ENCODE assay signal across 8 cellular contexts in genomic region chr19:38361633-38362075, GRCh38. TPM values are rescaled to one million over a fixed set of nuclear protein-coding genes. Genes with fewer than 3 reads are reported as not detected.
DNase-seq lines count a peak whose midpoint lies in the region; ATAC-seq lines count a peak whose summit lies in the region.

No MANE protein-coding gene starts in this region.

- ATAC-seq in HG03439 (IDR thresholded peaks at IDR 0.05; ENCODE audit: unreplicated experiment), result peak; percentile 52

- H3K4me3 ChIP-seq in NT2/D1 (ENCODE audit: insufficient read length, low read depth), result peak overlapping the region; percentile 50
- H3K4me3 ChIP-seq in esophagus (ENCODE audit: low read depth in 1 of 2, low read length in 2 of 2), result peak overlapping the region; percentile 54 to 57
- H3K4me3 ChIP-seq in mucosa of rectum (ENCODE audit: low read length in 2 of 2), result peak overlapping the region; percentile 73 to 77

- DNase-seq in EL (peak; percentile 81), NT2/D1 (ENCODE audit: low read depth, low spot score) (peak; percentile 74), activated T-cell treated with anti-CD3 and anti-CD28 coated beads for 48 hours (ENCODE audit: low read depth) (peak; percentile 70)
- DNase-seq in stimulated activated CD8-positive, alpha-beta memory T cell treated with anti-CD3 and anti-CD28 coated beads, Interleukin-4, amount 100 ng/mL, for 48 hours, result peak; percentile 83
- DNase-seq in NK-92 treated with Interleukin-12 subunit alpha and Interleukin-12 subunit beta, amount 100 ng/mL, for 24 hours (lab: John Stamatoyannopoulos, UW), result no peak

- WGBS in esophagus, 2 donors, result 0 to 1% methylated on average over 37 of the region's 37 CpGs

- H3K27ac ChIP-seq in esophagus (ENCODE audit: low read depth in 2 of 2, low read length in 1 of 2) (peak overlapping the region in 1 of 2 donors; percentile 59), mucosa of rectum (ENCODE audit: low read depth in 2 of 2, low read length in 2 of 2) (no peak overlapping the region)

- H3K36me3 ChIP-seq in NT2/D1 (ENCODE audit: insufficient read depth, insufficient read length, low read length), result no peaks in the 10 kb centered on the region
- no peaks in the 10 kb centered on the region for H3K36me3 ChIP-seq in esophagus (ENCODE audit: control insufficient read depth in 2 of 2, insufficient read depth in 2 of 2, low read length in 1 of 2)
- no peaks in the 10 kb centered on the region for H3K36me3 ChIP-seq in mucosa of rectum (ENCODE audit: control insufficient read depth in 2 of 2, insufficient read depth in 2 of 2, low read length in 2 of 2)

- H3K9ac ChIP-seq in NT2/D1 (ENCODE audit: insufficient read length, low read depth) (peak overlapping the region; percentile 76), mucosa of rectum (ENCODE audit: low read depth in 1 of 2, low read length in 2 of 2) (peak overlapping the region; percentile 24 to 43)

- H3K9me3 ChIP-seq in NT2/D1 (ENCODE audit: insufficient read depth, low read length) (peaks cover 8% of the 10 kb centered on the region; the same call in 1 of the 2 replicates), esophagus (ENCODE audit: control insufficient read depth in 2 of 2, insufficient read depth in 1 of 2, low read depth in 1 of 2, low read length in 1 of 2) (no peaks in the 10 kb centered on the region), mucosa of rectum (ENCODE audit: control insufficient read depth in 2 of 2, low read length in 2 of 2) (no peaks in the 10 kb centered on the region)

- H3K4me1 ChIP-seq in NT2/D1 (ENCODE audit: insufficient read depth, insufficient read length) (peaks cover 3% of the 10 kb centered on the region), esophagus (ENCODE audit: control insufficient read depth in 2 of 2, insufficient read depth in 2 of 2, low read length in 1 of 2) (peaks cover 3 to 4% of the 10 kb centered on the region in 2 donors), mucosa of rectum (ENCODE audit: control insufficient read depth in 2 of 2, insufficient read depth in 2 of 2, low read length in 2 of 2) (peaks cover 9 to 10% of the 10 kb centered on the region in 2 donors)

- peaks cover 32% of the 10 kb centered on the region for H3K27me3 ChIP-seq in NT2/D1 (ENCODE audit: insufficient read depth, insufficient read length)
- H3K27me3 ChIP-seq in esophagus (ENCODE audit: control insufficient read depth in 1 of 2, insufficient read depth in 2 of 2, low read length in 2 of 2), result no peaks in the 10 kb centered on the region
- H3K27me3 ChIP-seq in mucosa of rectum (ENCODE audit: control insufficient read depth in 2 of 2, insufficient read depth in 2 of 2, low read length in 2 of 2), result peaks cover 20 to 27% of the 10 kb centered on the region in 2 donors

RNA-seq across cellular contexts. Expression of gene PSMD8, which starts 12.7 kb away (rescaled TPM):
- polyA plus RNA-seq in esophagus, result 100 to 1,000 TPM in 1 of 2 donors, 10 to 100 TPM in 1; 46.7 to 162 TPM

RNA-seq across cellular contexts. Expression of gene CATSPERG, which starts 26.0 kb away (rescaled TPM):
- polyA plus RNA-seq in esophagus, result 1 to 10 TPM; 1.4 to 5.0 TPM

RNA-seq across cellular contexts. Expression of gene GGN, which starts 26.2 kb away (rescaled TPM):
- under 1 TPM; 0.12 to 0.29 TPM for polyA plus RNA-seq in esophagus

RNA-seq across cellular contexts. Expression of gene SPRED3, which starts 26.8 kb away (rescaled TPM):
- polyA plus RNA-seq in esophagus, result under 1 TPM; 0.24 to 0.37 TPM

RNA-seq across cellular contexts. Expression of gene FAM98C, which starts 41.2 kb away (rescaled TPM):
- polyA plus RNA-seq in esophagus, result 10 to 100 TPM; 23.8 to 25.0 TPM
